In the genomic region with DNA sequence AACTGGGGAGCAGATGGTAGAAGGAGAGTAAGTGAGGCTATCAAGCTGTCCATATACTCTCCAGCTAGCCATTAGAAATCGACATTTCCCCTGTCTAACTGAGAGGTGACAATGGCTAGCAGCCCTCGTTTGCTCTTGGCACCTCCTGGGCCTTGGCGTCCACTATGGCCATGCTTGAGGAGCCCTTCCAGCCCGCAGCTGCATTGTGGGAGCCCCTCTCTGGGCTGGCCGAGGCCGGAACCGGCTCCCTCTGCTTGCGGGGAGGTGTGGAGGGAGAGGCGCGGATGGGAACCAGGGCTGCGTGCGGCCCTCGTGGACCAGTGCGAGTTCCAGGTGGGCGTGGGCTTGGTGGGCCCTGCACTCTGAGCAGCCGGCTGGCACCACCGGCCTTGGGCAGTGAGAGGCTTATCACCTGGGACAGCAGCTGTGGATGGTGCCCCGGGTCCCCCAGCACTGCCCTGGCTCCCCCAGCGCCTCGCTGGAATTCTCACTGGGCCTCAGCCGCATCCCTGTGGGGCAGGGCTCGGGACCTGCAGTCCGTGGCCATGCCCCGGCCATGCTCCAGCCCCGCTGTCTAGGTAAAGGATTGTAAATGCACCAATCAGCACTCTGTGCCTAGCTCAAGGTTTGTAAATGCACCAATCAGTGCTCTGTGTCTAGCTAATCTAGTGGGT, we compare ENCODE assay signal across 20 cellular contexts. TPM values are rescaled to one million over a fixed set of nuclear protein-coding genes. Genes with fewer than 3 reads are reported as not detected.
DNase-seq lines count a peak whose midpoint lies in the region; ATAC-seq, FAIRE-seq and TF ChIP-seq lines count a peak whose summit lies in the region.
"Had no signal": no experiment of that assay in that cellular context is flagged by ENCODE, and none has a peak within 500 bp of the region (broad histone marks: within the 10 kb centered on the region; RNA-seq: fewer than 3 reads in every experiment).

No MANE protein-coding gene starts in this region.

- no peak for ATAC-seq in HepG2
- no peak for ATAC-seq in right lobe of liver
- ATAC-seq: A549; CD8-positive, alpha-beta T cell had no signal

- H3K4me2 ChIP-seq in HepG2 (ENCODE audit: low read depth, low read length): no peak overlapping the region
- H3K4me2 ChIP-seq: A549; BLaER1 treated with 17β-estradiol and CSF1 and Interleukin-3, amounts not matched to agents 10 nM and 100 nM had no signal

- WGBS in HepG2 (ENCODE audit: low lambda C conversion rate): 44% methylated on average over 6 of the region's 25 CpGs
- 82% methylated on average over 3 of the region's 25 CpGs for WGBS in right lobe of liver (ENCODE audit: insufficient coverage, low coverage, low lambda C conversion rate, missing lambda C conversion rate)

- TF ChIP-seq RAD21 in HepG2 (CRISPR knock-in tag; IDR thresholded peaks at IDR 0.05): no peak

- POLR2A ChIA-PET in HepG2 (lab: Yijun Ruan, JAX): no interaction called here

- intact Hi-C loops in HepG2 (cut with micrococcal nuclease; ENCODE audit: unreplicated experiment) (no loop called here), right lobe of liver (cut with DNase I) (no loop called here)

- H3K27me3 ChIP-seq in HepG2 (ENCODE audit: control insufficient read depth in 1 of 2, insufficient read depth in 2 of 2, low read length in 2 of 2) (peaks cover 2% of the 10 kb centered on the region in 2 experiments; a peak in 2 of 5 replicates), right lobe of liver (no peaks in the 10 kb centered on the region)
- H3K27me3 ChIP-seq: BLaER1 treated with 17β-estradiol and CSF1 and Interleukin-3, amounts not matched to agents 10 nM and 100 nM had no signal

- no peaks in the 10 kb centered on the region for H3K9me3 ChIP-seq in HepG2 (ENCODE audit: low read length)
- H3K9me3 ChIP-seq in right lobe of liver: no peaks in the 10 kb centered on the region

- in situ Hi-C loops in HepG2 (cut with HindIII; ENCODE audit: extremely low pct_ligation_motif_present, low pct_unique_long_range_greater_than_20kb): no loop called here

- H3K4me1 ChIP-seq in HepG2 (ENCODE audit: insufficient read depth, low read length) (no peaks in the 10 kb centered on the region), right lobe of liver (no peaks in the 10 kb centered on the region)
- H3K4me1 ChIP-seq: A549; BLaER1 treated with 17β-estradiol and CSF1 and Interleukin-3, amounts not matched to agents 10 nM and 100 nM; Caco-2 had no signal

- no peaks in the 10 kb centered on the region for H3K79me2 ChIP-seq in HepG2 (ENCODE audit: insufficient read depth, low read length)

- CTCF ChIA-PET in HepG2 (lab: Yijun Ruan, JAX; ENCODE audit: low intra/inter-chr PET ratio, low total read pairs): no interaction called here

- no TSS peak for BruUV-seq in HepG2 (replicated peaks; lab: Mats Ljungman, UMichigan)

- no peak for TF ChIP-seq CTCF in HepG2 (CRISPR knock-in tag; IDR thresholded peaks at IDR 0.05)
- no peak for TF ChIP-seq CTCF in right lobe of liver (IDR thresholded peaks at IDR 0.05)

- H3K27ac ChIP-seq in HepG2 (ENCODE audit: extremely low read length, insufficient read depth, low read length): no peak overlapping the region
- no peak overlapping the region for H3K27ac ChIP-seq in right lobe of liver
- H3K27ac ChIP-seq: 22Rv1; A549; BLaER1 treated with 17β-estradiol and CSF1 and Interleukin-3, amounts not matched to agents 10 nM and 100 nM; C4-2B had no signal

- H3K36me3 ChIP-seq in HepG2 (replicated peaks in 1 of 2; ENCODE audit: control insufficient read depth in 1 of 2, insufficient read depth in 2 of 2, low read length in 2 of 2) (no peaks in the 10 kb centered on the region), right lobe of liver (no peaks in the 10 kb centered on the region)

- no peak overlapping the region for H2AFZ ChIP-seq in HepG2 (ENCODE audit: low read length)

- H3K9ac ChIP-seq in HepG2 (ENCODE audit: insufficient read depth, low read depth, low read length): no peak overlapping the region
- H3K9ac ChIP-seq: BLaER1 treated with 17β-estradiol and CSF1 and Interleukin-3, amounts not matched to agents 10 nM and 100 nM had no signal

- no peak for FAIRE-seq in HepG2 (lab: Jason Lieb, UNC)
- FAIRE-seq: A549, D721Med, G401.6, GM12891, GM19239 had no signal

- TF ChIP-seq POLR2A in HepG2 (IDR thresholded peaks at IDR 0.05; ENCODE audit: insufficient read depth in 1 of 2, low read depth in 2 of 2, low read length in 2 of 2) (no peak), right lobe of liver (IDR thresholded peaks at IDR 0.05) (no peak)

- TF ChIP-seq EP300 in HepG2 (IDR thresholded peaks at IDR 0.05; ENCODE audit: low read depth in 2 of 2, low read length in 2 of 2): no peak
- TF ChIP-seq EP300 in HepG2 (CRISPR knock-in tag; IDR thresholded peaks at IDR 0.05; ENCODE audit: borderline replicate concordance): no peak

- DNase-seq in HepG2 (ENCODE audit: low spot score) (no peak), right lobe of liver (no peak), mesenteric fat pad (ENCODE audit: low spot score) (peak; percentile 64), NCI-H2107 (lab: John Stamatoyannopoulos, UW) (no peak)
- DNase-seq in stimulated activated CD4-positive, alpha-beta T cell treated with anti-CD3 and anti-CD28 coated beads, Interleukin-1b, Interleukin-23, amount 100 ng/mL, for 48 hours: no peak
- DNase-seq: AML-193; Caco-2; Calu3; CD4-positive, alpha-beta T cell; CD8-positive, alpha-beta T cell; DMS79 treated with DMSO at 0.1 percent for 48 hours; GF-D8 had no signal

- no peak overlapping the region for H3K4me3 ChIP-seq in HepG2 (replicated peaks in 1 of 3; ENCODE audit: insufficient read depth in 1 of 3, low read depth in 2 of 3, low read length in 3 of 3)
- no peak overlapping the region for H3K4me3 ChIP-seq in right lobe of liver
- H3K4me3 ChIP-seq: A549; BLaER1 treated with 17β-estradiol and CSF1 and Interleukin-3, amounts not matched to agents 10 nM and 100 nM had no signal

- no peaks in the 10 kb centered on the region for H4K20me1 ChIP-seq in HepG2 (ENCODE audit: insufficient read depth, low read length)
- H4K20me1 ChIP-seq: BLaER1 treated with 17β-estradiol and CSF1 and Interleukin-3, amounts not matched to agents 10 nM and 100 nM had no signal

TF ChIP-seq in HepG2, 621 proteins besides CTCF, POLR2A, EP300 and RAD21:
- no peak for TF ChIP-seq ZFP37 (CRISPR knock-in tag; IDR thresholded peaks at IDR 0.05; ENCODE audit: borderline replicate concordance)
- peak; percentile 92; the same call in 1 of the 2 replicates for TF ChIP-seq ZNF850 (CRISPR knock-in tag; conservative IDR thresholded peaks at IDR 0.05)

RNA-seq across cellular contexts. Expression of a gene that starts 56.2 kb away (rescaled TPM):
- total RNA-seq in HepG2 (2016; rRNA removed; fragmentation: Illumina TruSeq; extraction: Trizol) (85.2 and 125 TPM in 2 replicates), right lobe of liver (10 to 100 TPM; 38.2 to 74.3 (median 60.1) TPM), mesenteric fat pad (52.9 TPM)
- 7.4 and 9.2 TPM in 2 replicates for total RNA-seq in HepG2 (2016; cell fraction: cytosol; rRNA removed; fragmentation: Illumina TruSeq; extraction: Trizol; ENCODE audit: low read depth)
- total RNA-seq in HepG2 (2016; cell fraction: insoluble cytoplasmic fraction; rRNA removed; fragmentation: Illumina TruSeq; extraction: Trizol): 84.6 and 117 TPM in 2 replicates
- 22.9 and 23.8 TPM in 2 replicates for total RNA-seq in HepG2 (2016; cell fraction: membrane; rRNA removed; fragmentation: Illumina TruSeq; extraction: Trizol)
- 52.4 and 53.9 TPM in 2 replicates for total RNA-seq in HepG2 (2016; cell fraction: nucleus; rRNA removed; fragmentation: Illumina TruSeq; extraction: Trizol)
- 49.0 and 50.1 TPM in 2 replicates for polyA plus RNA-seq in HepG2 (2011; rRNA removed)
- polyA plus RNA-seq in HepG2 (2011; cell fraction: cytosol; rRNA removed): 55.7 and 72.2 TPM in 2 replicates
- polyA plus RNA-seq in HepG2 (2011; cell fraction: nucleus; rRNA removed): 49.0 and 49.1 TPM in 2 replicates
- polyA plus RNA-seq in HepG2 (2012): 34.7 and 47.5 TPM in 2 replicates
- 3.7 and 4.1 TPM in 2 replicates for polyA plus RNA-seq in HepG2 (2016; cell fraction: cytosol; fragmentation: Illumina TruSeq; extraction: Trizol; ENCODE audit: low read depth)
- polyA plus RNA-seq in HepG2 (2016; cell fraction: insoluble cytoplasmic fraction; fragmentation: Illumina TruSeq; extraction: Trizol; ENCODE audit: low read depth): 117 and 119 TPM in 2 replicates
- polyA plus RNA-seq in HepG2 (2016; cell fraction: membrane; fragmentation: Illumina TruSeq; extraction: Trizol; ENCODE audit: low read depth): 10.3 and 13.4 TPM in 2 replicates
- polyA plus RNA-seq in HepG2 (2016; cell fraction: nucleus; fragmentation: Illumina TruSeq; extraction: Trizol; ENCODE audit: insufficient read depth, low read depth): 60.9 and 64.4 TPM in 2 replicates
- polyA minus RNA-seq in HepG2 (2011; rRNA and poly(A)+ RNA removed; ENCODE audit: low replicate concordance): 101 and 222 TPM in 2 replicates
- polyA minus RNA-seq in HepG2 (2011; cell fraction: cytosol; rRNA and poly(A)+ RNA removed): 41.2 and 42.7 TPM in 2 replicates
- 46.1 and 55.0 TPM in 2 replicates for polyA minus RNA-seq in HepG2 (2011; cell fraction: nucleus; rRNA and poly(A)+ RNA removed)
